In the genomic region with DNA sequence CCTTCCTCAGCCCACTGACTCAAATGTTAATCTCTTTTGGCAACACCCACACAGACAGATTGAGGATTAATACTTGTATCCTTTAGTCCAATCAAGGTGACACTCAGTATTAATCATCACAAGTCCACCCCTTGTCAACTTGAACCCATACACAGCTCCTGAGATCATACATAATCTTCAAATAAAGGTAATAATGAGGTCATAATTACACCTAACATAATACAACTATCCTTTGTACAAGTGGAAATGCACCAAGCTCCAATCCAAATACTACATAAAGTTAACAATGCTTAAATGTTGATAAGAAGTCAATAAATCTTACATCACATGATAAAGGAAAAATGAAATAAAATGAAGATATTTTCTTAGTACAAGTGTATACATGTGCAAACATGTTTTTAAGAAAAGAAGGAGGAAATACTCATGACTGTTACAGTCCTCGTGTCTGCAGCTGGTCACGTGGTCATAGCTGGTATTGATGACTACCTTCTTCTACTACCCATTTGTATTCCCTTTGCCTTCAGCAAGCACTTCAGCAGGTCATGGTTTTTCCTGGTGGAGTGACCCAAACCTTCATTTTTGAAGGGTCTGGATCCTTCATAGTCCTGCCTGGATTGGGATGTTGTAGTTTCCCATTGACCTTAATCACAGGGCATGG, we compare ENCODE assay signal across 5 cellular contexts. TPM values are rescaled to one million over a fixed set of nuclear protein-coding genes. Genes with fewer than 3 reads are reported as not detected.
"Had no signal": no experiment of that assay in that cellular context is flagged by ENCODE, and none has a peak within 500 bp of the region (broad histone marks: within the 10 kb centered on the region; RNA-seq: fewer than 3 reads in every experiment).

No MANE protein-coding gene starts in this region.

RNA-seq across cellular contexts. Expression of gene FASLG, which starts 29.7 kb away (rescaled TPM):
- total RNA-seq: GM23338, H1, H9, HFFc6, HT1080 had no signal
- polyA plus RNA-seq: GM23338, H1 had no signal
